In genomic region chr7:157419030-157419293, GRCh38 we compare ENCODE assay signal across 31 cellular contexts.
"Had no signal": no experiment of that assay in that cellular context is flagged by ENCODE, and none has a peak within 500 bp of the region (broad histone marks: within the 10 kb centered on the region; RNA-seq: fewer than 3 reads in every experiment).

No MANE protein-coding gene starts in this region.

- H3K9me3 ChIP-seq: adrenal gland, ascending aorta, breast epithelium, colonic mucosa had no signal

- H3K4me3 ChIP-seq: adrenal gland, ascending aorta, breast epithelium, cardiac muscle cell, colonic mucosa had no signal

- DNase-seq: activated CD4-positive, alpha-beta memory T cell treated with anti-CD3 and anti-CD28 coated beads for 36 hours; activated CD4-positive, alpha-beta T cell treated with anti-CD3 and anti-CD28 coated beads for 36 hours; activated CD4-positive, alpha-beta T cell treated with anti-CD3 and anti-CD28 coated beads, Interleukin-2, amount 10 ng/mL, durations not matched to agents 24 days and 14 days; activated CD4-positive, CD25-positive, alpha-beta regulatory T cell; activated CD4-positive, CD25-positive, alpha-beta regulatory T cell treated with anti-CD3 and anti-CD28 coated beads, Interleukin-2, amount 50 U/mL, for 72 hours; activated CD8-positive, alpha-beta memory T cell treated with anti-CD3 and anti-CD28 coated beads, Interleukin-2, amount 10 ng/mL, durations not matched to agents 7 days and 5 days; activated CD8-positive, alpha-beta memory T cell treated with anti-CD3 and anti-CD28 coated beads, Interleukin-2, amount 50 U/mL, for 4 hours; activated CD8-positive, alpha-beta T cell treated with anti-CD3 and anti-CD28 coated beads, Interleukin-2, amount 10 ng/mL, durations not matched to agents 7 days and 5 days; activated effector memory CD4-positive, alpha-beta T cell treated with anti-CD3 and anti-CD28 coated beads, Interleukin-2, amount 50 U/mL, for 16 hours; activated naive CD4-positive, alpha-beta T cell treated with anti-CD3 and anti-CD28 coated beads for 36 hours; activated naive CD8-positive, alpha-beta T cell treated with anti-CD3 and anti-CD28 coated beads for 36 hours; activated naive CD8-positive, alpha-beta T cell treated with anti-CD3 and anti-CD28 coated beads, Interleukin-2, amount 50 U/mL, for 24 hours; activated T-cell treated with anti-CD3 and anti-CD28 coated beads, Interleukin-2, amount 50 U/mL, for 1 hour; activated T-cell treated with anti-CD3 and anti-CD28 coated beads, Interleukin-2, amount 50 U/mL, for 48 hours; adrenal gland; amygdala; central memory CD4-positive, alpha-beta T cell; cerebellar nuclear complex; colonic mucosa; effector CD8-positive, alpha-beta T cell; endodermal cell; foreskin fibroblast; head of caudate nucleus; T-helper 2 cell had no signal

- H3K27me3 ChIP-seq: adrenal gland, ascending aorta, breast epithelium, cardiac muscle cell, colonic mucosa had no signal

- H3K27me3 Mint-ChIP-seq: activated CD4-positive, alpha-beta memory T cell treated with anti-CD3 and anti-CD28 coated beads for 36 hours; activated CD4-positive, alpha-beta T cell treated with anti-CD3 and anti-CD28 coated beads for 36 hours; activated CD4-positive, alpha-beta T cell treated with anti-CD3 and anti-CD28 coated beads, Interleukin-2, amount 10 ng/mL, durations not matched to agents 24 days and 14 days; activated CD8-positive, alpha-beta memory T cell treated with anti-CD3 and anti-CD28 coated beads, Interleukin-2, amount 10 ng/mL, durations not matched to agents 7 days and 5 days; activated naive CD4-positive, alpha-beta T cell treated with anti-CD3 and anti-CD28 coated beads, Interleukin-2, amount 50 U/mL, for 24 hours; activated naive CD8-positive, alpha-beta T cell treated with anti-CD3 and anti-CD28 coated beads for 36 hours; activated naive CD8-positive, alpha-beta T cell treated with anti-CD3 and anti-CD28 coated beads, Interleukin-2, amount 50 U/mL, for 24 hours; brain had no signal

- ATAC-seq: activated CD4-positive, alpha-beta T cell treated with anti-CD3 and anti-CD28 coated beads for 36 hours; activated CD8-positive, alpha-beta memory T cell treated with anti-CD3 and anti-CD28 coated beads, Interleukin-2, amount 10 ng/mL, durations not matched to agents 7 days and 5 days; activated CD8-positive, alpha-beta T cell treated with anti-CD3 and anti-CD28 coated beads, Interleukin-2, amount 10 ng/mL, durations not matched to agents 7 days and 5 days; activated naive CD8-positive, alpha-beta T cell treated with anti-CD3 and anti-CD28 coated beads, Interleukin-2, amount 50 U/mL, for 24 hours had no signal

- H3K4me3 Mint-ChIP-seq: activated CD4-positive, alpha-beta memory T cell treated with anti-CD3 and anti-CD28 coated beads for 36 hours; activated CD4-positive, alpha-beta T cell treated with anti-CD3 and anti-CD28 coated beads for 36 hours; activated CD4-positive, alpha-beta T cell treated with anti-CD3 and anti-CD28 coated beads, Interleukin-2, amount 10 ng/mL, durations not matched to agents 24 days and 14 days; activated CD8-positive, alpha-beta memory T cell treated with anti-CD3 and anti-CD28 coated beads, Interleukin-2, amount 10 ng/mL, durations not matched to agents 7 days and 5 days; activated CD8-positive, alpha-beta T cell treated with anti-CD3 and anti-CD28 coated beads, Interleukin-2, amount 10 ng/mL, durations not matched to agents 7 days and 5 days; activated naive CD4-positive, alpha-beta T cell treated with anti-CD3 and anti-CD28 coated beads for 36 hours; activated naive CD4-positive, alpha-beta T cell treated with anti-CD3 and anti-CD28 coated beads, Interleukin-2, amount 50 U/mL, for 24 hours; activated naive CD8-positive, alpha-beta T cell treated with anti-CD3 and anti-CD28 coated beads for 36 hours; activated naive CD8-positive, alpha-beta T cell treated with anti-CD3 and anti-CD28 coated beads, Interleukin-2, amount 50 U/mL, for 24 hours; activated T-helper 1 cell treated with anti-CD3 and anti-CD28 coated beads, Interleukin-12 subunit alpha, Interleukin-12 subunit beta, Interleukin-2, Interleukin-4 antibody, amounts not matched to agents 30 ng/mL and 10 ng/mL and 1 ng/mL, durations not matched to agents 14 hours and 24 hours and 36 hours; brain; endodermal cell had no signal

- H3K27ac ChIP-seq: adrenal gland, ascending aorta, breast epithelium, cardiac muscle cell, colonic mucosa had no signal

- H3K4me1 Mint-ChIP-seq: activated CD4-positive, alpha-beta T cell treated with anti-CD3 and anti-CD28 coated beads for 36 hours; activated CD4-positive, alpha-beta T cell treated with anti-CD3 and anti-CD28 coated beads, Interleukin-2, amount 10 ng/mL, durations not matched to agents 24 days and 14 days; activated naive CD4-positive, alpha-beta T cell treated with anti-CD3 and anti-CD28 coated beads, Interleukin-2, amount 50 U/mL, for 24 hours; activated naive CD8-positive, alpha-beta T cell treated with anti-CD3 and anti-CD28 coated beads for 36 hours; activated naive CD8-positive, alpha-beta T cell treated with anti-CD3 and anti-CD28 coated beads, Interleukin-2, amount 50 U/mL, for 24 hours; endodermal cell had no signal

- H3K4me1 ChIP-seq: adrenal gland, ascending aorta, breast epithelium, colonic mucosa had no signal

- H3K27ac Mint-ChIP-seq: activated CD4-positive, alpha-beta memory T cell treated with anti-CD3 and anti-CD28 coated beads for 36 hours; activated CD4-positive, alpha-beta T cell treated with anti-CD3 and anti-CD28 coated beads for 36 hours; activated CD4-positive, alpha-beta T cell treated with anti-CD3 and anti-CD28 coated beads, Interleukin-2, amount 10 ng/mL, durations not matched to agents 24 days and 14 days; activated CD8-positive, alpha-beta memory T cell treated with anti-CD3 and anti-CD28 coated beads, Interleukin-2, amount 10 ng/mL, durations not matched to agents 7 days and 5 days; activated CD8-positive, alpha-beta T cell treated with anti-CD3 and anti-CD28 coated beads, Interleukin-2, amount 10 ng/mL, durations not matched to agents 7 days and 5 days; activated naive CD4-positive, alpha-beta T cell treated with anti-CD3 and anti-CD28 coated beads for 36 hours; activated naive CD4-positive, alpha-beta T cell treated with anti-CD3 and anti-CD28 coated beads, Interleukin-2, amount 50 U/mL, for 24 hours; activated naive CD8-positive, alpha-beta T cell treated with anti-CD3 and anti-CD28 coated beads for 36 hours; activated naive CD8-positive, alpha-beta T cell treated with anti-CD3 and anti-CD28 coated beads, Interleukin-2, amount 50 U/mL, for 24 hours; activated T-helper 1 cell treated with anti-CD3 and anti-CD28 coated beads, Interleukin-12 subunit alpha, Interleukin-12 subunit beta, Interleukin-2, Interleukin-4 antibody, amounts not matched to agents 30 ng/mL and 10 ng/mL and 1 ng/mL, durations not matched to agents 14 hours and 24 hours and 36 hours; activated T-helper 2 cell treated with anti-CD3 and anti-CD28 coated beads, Interferon-gamma antibody, Interleukin-2, Interleukin-4, amounts not matched to agents 10 μg/mL and 5 μg/mL and 100 μg/mL, durations not matched to agents 14 hours and 24 hours and 36 hours; brain had no signal

- H3K36me3 ChIP-seq: breast epithelium, colonic mucosa had no signal

- H3K9me3 Mint-ChIP-seq: activated CD4-positive, alpha-beta memory T cell treated with anti-CD3 and anti-CD28 coated beads for 36 hours; activated CD4-positive, alpha-beta T cell treated with anti-CD3 and anti-CD28 coated beads, Interleukin-2, amount 10 ng/mL, durations not matched to agents 24 days and 14 days; activated naive CD4-positive, alpha-beta T cell treated with anti-CD3 and anti-CD28 coated beads for 36 hours; activated naive CD4-positive, alpha-beta T cell treated with anti-CD3 and anti-CD28 coated beads, Interleukin-2, amount 50 U/mL, for 24 hours; activated naive CD8-positive, alpha-beta T cell treated with anti-CD3 and anti-CD28 coated beads for 36 hours; activated naive CD8-positive, alpha-beta T cell treated with anti-CD3 and anti-CD28 coated beads, Interleukin-2, amount 50 U/mL, for 24 hours; activated T-helper 1 cell treated with anti-CD3 and anti-CD28 coated beads, Interleukin-12 subunit alpha, Interleukin-12 subunit beta, Interleukin-2, Interleukin-4 antibody, amounts not matched to agents 30 ng/mL and 10 ng/mL and 1 ng/mL, durations not matched to agents 14 hours and 24 hours and 36 hours; activated T-helper 2 cell treated with anti-CD3 and anti-CD28 coated beads, Interferon-gamma antibody, Interleukin-2, Interleukin-4, amounts not matched to agents 10 μg/mL and 5 μg/mL and 100 μg/mL, durations not matched to agents 14 hours and 24 hours and 36 hours; endodermal cell had no signal
